ENCODE assay signal across 1 cellular context in genomic region chr10:119688033-119688508, GRCh38.
TF ChIP-seq lines count a peak whose summit lies in the region.

No MANE protein-coding gene starts in this region.

TF ChIP-seq in IMR-90, 13 proteins besides CTCF, POLR2A, EP300 and RAD21:
- no peak for TF ChIP-seq MAFK (IDR thresholded peaks at IDR 0.05; ENCODE audit: low read depth, low read length)
- TF ChIP-seq NFE2L2 (IDR thresholded peaks at IDR 0.05; ENCODE audit: low read depth, low read length): no peak
- no peak for TF ChIP-seq SMC3 (IDR thresholded peaks at IDR 0.05; ENCODE audit: low read depth, low read length)
- TF ChIP-seq USF2 (IDR thresholded peaks at IDR 0.05; ENCODE audit: low read depth, low read length): no peak
- TF ChIP-seq CHD1 (IDR thresholded peaks at IDR 0.05; ENCODE audit: low read depth, low read length): no peak
- no peak for TF ChIP-seq RFX5 (IDR thresholded peaks at IDR 0.05; ENCODE audit: low read depth, low read length)
- TF ChIP-seq MAZ (IDR thresholded peaks at IDR 0.05; ENCODE audit: borderline replicate concordance, low read depth, low read length): no peak
- no peak for TF ChIP-seq RCOR1 (IDR thresholded peaks at IDR 0.05; ENCODE audit: insufficient replicate concordance, low read length)
- TF ChIP-seq BHLHE40 (IDR thresholded peaks at IDR 0.05; ENCODE audit: low read depth, low read length): no peak
- no peak for TF ChIP-seq CEBPB (IDR thresholded peaks at IDR 0.05; ENCODE audit: low read depth, low read length)
- no peak for TF ChIP-seq ELK1 (IDR thresholded peaks at IDR 0.05; ENCODE audit: borderline replicate concordance, low read depth, low read length)
- no peak for TF ChIP-seq MXI1 (IDR thresholded peaks at IDR 0.05; ENCODE audit: borderline replicate concordance, low read depth, low read length)
- no peak for TF ChIP-seq FOS (IDR thresholded peaks at IDR 0.05; ENCODE audit: low read depth, low read length)
